In the genomic region with DNA sequence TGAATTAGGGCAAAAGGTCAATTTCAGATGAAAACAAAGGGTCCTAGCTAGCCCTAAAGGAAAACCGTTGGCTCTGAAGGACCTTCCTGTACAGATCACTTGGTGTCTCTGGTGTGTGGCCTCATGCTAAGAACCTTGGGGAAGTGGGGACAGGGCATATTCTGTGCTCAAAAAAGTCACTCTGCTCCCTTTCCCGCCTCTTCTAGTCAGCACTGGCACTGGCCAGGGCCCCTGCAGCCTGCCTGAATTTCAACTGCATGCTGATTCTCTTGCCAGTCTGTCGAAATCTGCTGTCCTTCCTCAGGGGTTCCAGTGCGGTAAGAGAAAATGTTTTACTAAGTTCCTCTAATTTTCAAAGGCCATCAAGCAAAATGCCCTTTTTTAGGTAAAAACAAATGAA, we compare ENCODE assay signal across 25 cellular contexts. TPM values are rescaled to one million over a fixed set of nuclear protein-coding genes. Genes with fewer than 3 reads are reported as not detected.
DNase-seq lines count a peak whose midpoint lies in the region; ATAC-seq and TF ChIP-seq lines count a peak whose summit lies in the region.
"Had no signal": no experiment of that assay in that cellular context is flagged by ENCODE, and none has a peak within 500 bp of the region (broad histone marks: within the 10 kb centered on the region; RNA-seq: fewer than 3 reads in every experiment).

No MANE protein-coding gene starts in this region.

- DNase-seq in Kasumi-1 (lab: John Stamatoyannopoulos, UW) (peak; percentile 30 to 32), SIG-M5 (lab: John Stamatoyannopoulos, UW) (peak; percentile 3), lower lobe of right lung (no peak), NCI-H524 (lab: John Stamatoyannopoulos, UW) (no peak), smooth muscle cell (lab: John Stamatoyannopoulos, UW; ENCODE audit: unreplicated experiment) (no peak), sigmoid colon (no peak)
- DNase-seq: activated CD8-positive, alpha-beta T cell treated with anti-CD3 and anti-CD28 coated beads, Interleukin-2, amount 10 ng/mL, durations not matched to agents 7 days and 5 days; activated naive CD4-positive, alpha-beta T cell treated with anti-CD3 and anti-CD28 coated beads, Interleukin-2, amount 10 ng/mL, durations not matched to agents 7 days and 5 days; activated T-cell treated with anti-CD3 and anti-CD28 coated beads, Interleukin-2, amount 50 U/mL, for 1 hour; CD4-positive, CD25-positive, alpha-beta regulatory T cell; DMS 273 treated with DMSO at 0.1 percent for 48 hours; hippocampal formation; NCI-H1436 treated with DMSO at 0.1 percent for 48 hours; NCI-H524 treated with DMSO at 0.1 percent for 48 hours; occipital lobe; PC-3; stimulated activated CD8-positive, alpha-beta memory T cell treated with anti-CD3 and anti-CD28 coated beads, Interleukin-4, amount 100 ng/mL, for 48 hours; T-helper 9 cell; uterus had no signal

- no peaks in the 10 kb centered on the region for H3K27me3 ChIP-seq in BLaER1 treated with 17β-estradiol and CSF1 and Interleukin-3, amounts not matched to agents 10 nM and 100 nM
- H3K27me3 ChIP-seq in lower lobe of right lung (ENCODE audit: low read depth) (no peaks in the 10 kb centered on the region), smooth muscle cell (ENCODE audit: low read depth) (no peaks in the 10 kb centered on the region), sigmoid colon (no peaks in the 10 kb centered on the region)
- H3K27me3 ChIP-seq: cardiac muscle cell had no signal

- TF ChIP-seq CTCF in lower lobe of right lung (IDR thresholded peaks at IDR 0.05) = no peak
- no peak for TF ChIP-seq CTCF in smooth muscle cell (IDR thresholded peaks at IDR 0.05; ENCODE audit: borderline replicate concordance, insufficient read depth, poor library complexity, severe bottlenecking)
- no peak for TF ChIP-seq CTCF in sigmoid colon (IDR thresholded peaks at IDR 0.05)

- ATAC-seq in lower lobe of right lung = no peak
- no peak for ATAC-seq in HG03280 (IDR thresholded peaks at IDR 0.05; ENCODE audit: unreplicated experiment)
- ATAC-seq: activated CD4-positive, CD25-positive, alpha-beta regulatory T cell treated with anti-CD3 and anti-CD28 coated beads, Interleukin-2, amount 50 U/mL, for 24 hours; activated CD8-positive, alpha-beta T cell treated with anti-CD3 and anti-CD28 coated beads, Interleukin-2, amount 10 ng/mL, durations not matched to agents 7 days and 5 days; PC-3 had no signal

- H4K20me1 ChIP-seq in BLaER1 treated with 17β-estradiol and CSF1 and Interleukin-3, amounts not matched to agents 10 nM and 100 nM = no peaks in the 10 kb centered on the region
- no peaks in the 10 kb centered on the region for H4K20me1 ChIP-seq in smooth muscle cell (ENCODE audit: low read depth)

- peak overlapping the region in 6 of 11 experiments; percentile 26 to 92 (median 88); a peak in 11 of 22 replicates for H3K27ac ChIP-seq in BLaER1 treated with 17β-estradiol and CSF1 and Interleukin-3, amounts not matched to agents 10 nM and 100 nM
- no peak overlapping the region for H3K27ac ChIP-seq in lower lobe of right lung
- H3K27ac ChIP-seq in smooth muscle cell (ENCODE audit: low read depth) = no peak overlapping the region
- H3K27ac ChIP-seq in sigmoid colon = no peak overlapping the region
- H3K27ac ChIP-seq: cardiac muscle cell, uterus had no signal

- H3K4me1 ChIP-seq in BLaER1 treated with 17β-estradiol and CSF1 and Interleukin-3, amounts not matched to agents 10 nM and 100 nM = peaks cover 30 to 83% (median 58%) of the 10 kb centered on the region in 10 experiments
- H3K4me1 ChIP-seq in lower lobe of right lung (no peaks in the 10 kb centered on the region), smooth muscle cell (ENCODE audit: low read depth) (no peaks in the 10 kb centered on the region), sigmoid colon (no peaks in the 10 kb centered on the region)
- H3K4me1 ChIP-seq: uterus had no signal

- peak overlapping the region in 6 of 11 experiments; percentile 5 to 98 (median 84); a peak in 11 of 22 replicates for H3K4me2 ChIP-seq in BLaER1 treated with 17β-estradiol and CSF1 and Interleukin-3, amounts not matched to agents 10 nM and 100 nM
- no peak overlapping the region for H3K4me2 ChIP-seq in smooth muscle cell

- no peak for TF ChIP-seq POLR2A in sigmoid colon (IDR thresholded peaks at IDR 0.05)

- H3K36me3 ChIP-seq in BLaER1 treated with 17β-estradiol and CSF1 and Interleukin-3, amounts not matched to agents 10 nM and 100 nM = peaks cover 0 to 60% (median 0%) of the 10 kb centered on the region in 11 experiments; a peak in 10 of 22 replicates
- H3K36me3 ChIP-seq in lower lobe of right lung (no peaks in the 10 kb centered on the region), smooth muscle cell (ENCODE audit: low read depth) (no peaks in the 10 kb centered on the region), sigmoid colon (no peaks in the 10 kb centered on the region)
- H3K36me3 ChIP-seq: cardiac muscle cell, uterus had no signal

- WGBS in smooth muscle cell (ENCODE audit: low lambda C conversion rate) = 70% methylated on average over 4 of the region's 4 CpGs
- 81 to 87% methylated on average over 4 of the region's 4 CpGs for WGBS in sigmoid colon, 2 donors

- TF ChIP-seq EP300 in sigmoid colon (IDR thresholded peaks at IDR 0.05) = no peak

- H3K9ac ChIP-seq in BLaER1 treated with 17β-estradiol and CSF1 and Interleukin-3, amounts not matched to agents 10 nM and 100 nM = peak overlapping the region in 4 of 11 experiments; percentile 28 to 81 (median 74); a peak in 7 of 22 replicates
- no peak overlapping the region for H3K9ac ChIP-seq in smooth muscle cell (ENCODE audit: low read depth)

- H2AFZ ChIP-seq in smooth muscle cell (ENCODE audit: low read depth) = no peak overlapping the region

- intact Hi-C loops in lower lobe of right lung (cut with DNase I) = no loop called here
- intact Hi-C loops in sigmoid colon (cut with DNase I) = no loop called here

- peaks cover 0 to 35% (median under 1%) of the 10 kb centered on the region in 11 experiments; a peak in 6 of 22 replicates for H3K9me3 ChIP-seq in BLaER1 treated with 17β-estradiol and CSF1 and Interleukin-3, amounts not matched to agents 10 nM and 100 nM (replicated peaks in 1 of 11)
- H3K9me3 ChIP-seq in lower lobe of right lung (no peaks in the 10 kb centered on the region), smooth muscle cell (replicated peaks; ENCODE audit: low read depth) (no peaks in the 10 kb centered on the region), sigmoid colon (no peaks in the 10 kb centered on the region)
- H3K9me3 ChIP-seq: uterus had no signal

- no peaks in the 10 kb centered on the region for H3F3A ChIP-seq in smooth muscle cell (ENCODE audit: low read depth)

- no peaks in the 10 kb centered on the region for H3K79me2 ChIP-seq in smooth muscle cell (ENCODE audit: low read depth)

- peak overlapping the region in 5 of 10 experiments; percentile 27 to 76 (median 72); a peak in 9 of 20 replicates for H3K4me3 ChIP-seq in BLaER1 treated with 17β-estradiol and CSF1 and Interleukin-3, amounts not matched to agents 10 nM and 100 nM
- H3K4me3 ChIP-seq in lower lobe of right lung (peak overlapping the region; percentile 25), smooth muscle cell (no peak overlapping the region), sigmoid colon (no peak overlapping the region)
- H3K4me3 ChIP-seq: cardiac muscle cell, uterus had no signal

RNA-seq across cellular contexts. Expression of a gene that starts 3.4 kb away (rescaled TPM):
- total RNA-seq in lower lobe of right lung (420 TPM), smooth muscle cell (0.09 TPM in 1 of 2 replicates, not detected in the other), sigmoid colon (10 to 100 TPM in 3 of 4 donors, 1 to 10 TPM in 1; 8.9 to 28.5 (median 24.0) TPM)
- polyA plus RNA-seq in smooth muscle cell (not detected in 2 replicates), sigmoid colon (10 to 100 TPM in 2 of 3 donors, 1 to 10 TPM in 1; 6.0 to 25.0 (median 23.0) TPM)
- total RNA-seq: activated CD8-positive, alpha-beta T cell treated with anti-CD3 and anti-CD28 coated beads, Interleukin-2, amount 10 ng/mL, durations not matched to agents 7 days and 5 days; dermis microvascular lymphatic vessel endothelial cell; lung microvascular endothelial cell had no signal

Comparison
In these comparisons a context has a peak if more than half of its experiments do, and no peak if none do; other contexts are left out.
1. H3K27ac ChIP-seq: peak in BLaER1 treated with 17β-estradiol and CSF1 and Interleukin-3, amounts not matched to agents 10 nM and 100 nM (6 of 11); none in lower lobe of right lung (single experiment), smooth muscle cell (single experiment) and sigmoid colon (0 of 4).
2. DNase-seq: peak in Kasumi-1 (2 of 2) and SIG-M5 (single experiment); none in lower lobe of right lung (single experiment), NCI-H524 (0 of 2), smooth muscle cell (single experiment) and sigmoid colon (single experiment).
3. RNA of a gene that starts 3.4 kb away (total RNA-seq): 420 TPM in lower lobe of right lung (single experiment); 8.9 to 28.5 TPM in sigmoid colon and 0.09 TPM in smooth muscle cell; every median in the first group is over 10 times any median in the second.